9 cellular contexts compared by ENCODE assay signal in genomic region chr17:38799501-38800236, GRCh38. TPM values are rescaled to one million over a fixed set of nuclear protein-coding genes. Genes with fewer than 3 reads are reported as not detected.
DNase-seq lines count a peak whose midpoint lies in the region; ATAC-seq, FAIRE-seq and TF ChIP-seq lines count a peak whose summit lies in the region.
"Had no signal": no experiment of that assay in that cellular context is flagged by ENCODE, and none has a peak within 500 bp of the region (broad histone marks: within the 10 kb centered on the region; RNA-seq: fewer than 3 reads in every experiment).

PIP4K2B (minus strand) TSS chr17:38799556; CDS start chr17:38799424, 132 bp downstream.

- DNase-seq in AML-193 (lab: John Stamatoyannopoulos, UW) = peak; percentile 98 to 99
- DNase-seq in NCI-H510A (lab: John Stamatoyannopoulos, UW) = peak; percentile 97
- DNase-seq in activated CD4-positive, alpha-beta T cell treated with anti-CD3 and anti-CD28 coated beads for 1 hour = peak; percentile 71
- peak; percentile 92 to 94 for DNase-seq in cerebellar nuclear complex (lab: John Stamatoyannopoulos, UW)
- DNase-seq in keratinocyte (ENCODE audit: low read depth, low spot score) = peak; percentile 78
- peak; percentile 78 to 90 (median 89) for DNase-seq in stimulated activated CD4-positive, alpha-beta T cell treated with anti-CD3 and anti-CD28 coated beads, Interleukin-12 subunit alpha, Interleukin-12 subunit beta, amount 100 ng/mL, for 48 hours (ENCODE audit: low read depth in 2 of 3, low spot score in 1 of 3)

- H3K4me1 ChIP-seq in keratinocyte (ENCODE audit: control insufficient read depth, extremely low read depth, insufficient read depth, low read length) = peaks cover 20% of the 10 kb centered on the region

- peak within 1 kb of the TSS; percentile 85 for H3K27ac ChIP-seq in keratinocyte (ENCODE audit: control insufficient read depth, insufficient read depth, low read length)

- dilution Hi-C loops in keratinocyte (cut with MboI; ENCODE audit: extremely low pct_ligation_motif_present, low sequenced_read_pairs) = no loop called here

- no peak for TF ChIP-seq CTCF in keratinocyte (optimal IDR thresholded peaks at IDR 0.05 in 1 of 3, IDR thresholded peaks at IDR 0.05 in 1 of 3, conservative IDR thresholded peaks at IDR 0.05 in 1 of 3; ENCODE audit: extremely low read depth in 1 of 3, insufficient read depth in 2 of 3, low read length in 3 of 3)

- peak within 1 kb of the TSS; percentile 86 for H3K9ac ChIP-seq in keratinocyte (ENCODE audit: control insufficient read depth, extremely low read depth, insufficient read depth, low read length)

- peaks cover 41% of the 10 kb centered on the region for H3K79me2 ChIP-seq in keratinocyte (ENCODE audit: control insufficient read depth, insufficient read depth, low read length)

- no peaks in the 10 kb centered on the region for H4K20me1 ChIP-seq in keratinocyte (ENCODE audit: control insufficient read depth, extremely low read depth, insufficient read depth, low read length)

- peaks cover 16 to 17% of the 10 kb centered on the region in 2 experiments for H3K36me3 ChIP-seq in keratinocyte (ENCODE audit: control insufficient read depth in 2 of 2, extremely low read depth in 1 of 2, insufficient read depth in 2 of 2, low read length in 2 of 2)

- peak within 1 kb of the TSS; percentile 64 for H2AFZ ChIP-seq in keratinocyte (ENCODE audit: control insufficient read depth, low read length)

- no peaks in the 10 kb centered on the region for H3K9me3 ChIP-seq in keratinocyte (ENCODE audit: control insufficient read depth, low read depth, low read length)

- H3K4me3 ChIP-seq in keratinocyte (ENCODE audit: control insufficient read depth in 2 of 3, extremely low read depth in 1 of 3, insufficient read depth in 2 of 3, low read depth in 1 of 3, low read length in 3 of 3) = peak within 1 kb of the TSS; percentile 81 to 90 (median 89)

- H3K9me1 ChIP-seq in keratinocyte (ENCODE audit: control insufficient read depth, extremely low read depth, insufficient read depth, low read length) = peaks cover 2% of the 10 kb centered on the region

- no peak for FAIRE-seq in keratinocyte (lab: Jason Lieb, UNC)
- FAIRE-seq: TTC549 had no signal

- TF ChIP-seq POLR2A in GM19193 (IDR thresholded peaks at IDR 0.05; ENCODE audit: extremely low read depth, insufficient read depth, insufficient read length) = peak; percentile 74

- ATAC-seq in HG03432 (IDR thresholded peaks at IDR 0.05; ENCODE audit: unreplicated experiment) = peak; percentile 81

- peak within 1 kb of the TSS; percentile 87 for H3K4me2 ChIP-seq in keratinocyte (ENCODE audit: control insufficient read depth, extremely low read depth, insufficient read depth, low read depth, low read length)

- H3K27me3 ChIP-seq in keratinocyte (ENCODE audit: control insufficient read depth, extremely low read depth, insufficient read depth, low read length) = no peaks in the 10 kb centered on the region

RNA-seq across cellular contexts. Expression of gene PIP4K2B, which starts in this region (rescaled TPM):
- 26.4 to 29.2 TPM (median 29.2 TPM) in 3 replicates for polyA plus RNA-seq in keratinocyte
- 9.8 TPM for polyA plus RNA-seq in keratinocyte (2011; ENCODE audit: low read depth)
- 23.8 and 24.4 TPM in 2 replicates for polyA plus RNA-seq in keratinocyte (2011; cell fraction: cytosol; rRNA removed)
- 40.8 and 42.6 TPM in 2 replicates for polyA plus RNA-seq in keratinocyte (2011; cell fraction: nucleus; rRNA removed)
- polyA plus RNA-seq in keratinocyte (2012; ENCODE audit: low replicate concordance) = 7.6 and 31.4 TPM in 2 replicates
- polyA minus RNA-seq in keratinocyte = 64.5 to 72.1 TPM (median 67.2 TPM) in 3 replicates
- polyA minus RNA-seq in keratinocyte (2011; cell fraction: cytosol; rRNA and poly(A)+ RNA removed) = 27.4 TPM
- 12.5 and 27.8 TPM in 2 replicates for polyA minus RNA-seq in keratinocyte (2011; cell fraction: nucleus; rRNA and poly(A)+ RNA removed)

Comparison
In these comparisons a context has a peak if more than half of its experiments do, and no peak if none do; other contexts are left out.
1. Peak in every context shown above with its lines: DNase-seq, ATAC-seq, H3K4me3 ChIP-seq and H3K27ac ChIP-seq.